ENCODE assay signal across 9 cellular contexts in genomic region chr20:63103402-63104311, GRCh38.
A peak's percentile ranks its signal among the peaks of the same experiment; 100 is the strongest.
DNase-seq lines count a peak whose midpoint lies in the region; ATAC-seq and TF ChIP-seq lines count a peak whose summit lies in the region.
"Had no signal": no experiment of that assay in that cellular context is flagged by ENCODE, and none has a peak within 500 bp of the region (broad histone marks: within the 10 kb centered on the region; RNA-seq: fewer than 3 reads in every experiment).

No MANE protein-coding gene starts in this region.

- H3K36me3 Mint-ChIP-seq in activated T-helper 17 cell treated with anti-CD3 and anti-CD28 coated beads, Interleukin-2, amount 50 U/mL, for 72 hours (ENCODE audit: low read depth) = no peaks in the 10 kb centered on the region

- no peaks in the 10 kb centered on the region for H3K27me3 Mint-ChIP-seq in activated T-helper 17 cell treated with anti-CD3 and anti-CD28 coated beads, Interleukin-2, amount 50 U/mL, for 72 hours

- no peak for ATAC-seq in activated T-helper 17 cell treated with anti-CD3 and anti-CD28 coated beads, Interleukin-2, amount 50 U/mL, for 72 hours (replicated peaks)
- ATAC-seq in mucosa of descending colon (no peak), HG03175 (IDR thresholded peaks at IDR 0.05; ENCODE audit: unreplicated experiment) (no peak)

- peaks cover 7% of the 10 kb centered on the region for H3K4me1 ChIP-seq in mucosa of descending colon (ENCODE audit: low read depth)

- H3K9me3 ChIP-seq in mucosa of descending colon = no peaks in the 10 kb centered on the region

- no peaks in the 10 kb centered on the region for H3K4me1 Mint-ChIP-seq in activated T-helper 17 cell treated with anti-CD3 and anti-CD28 coated beads, Interleukin-2, amount 50 U/mL, for 72 hours

- no peak overlapping the region for H3K27ac Mint-ChIP-seq in activated T-helper 17 cell treated with anti-CD3 and anti-CD28 coated beads, Interleukin-2, amount 50 U/mL, for 72 hours

- no peaks in the 10 kb centered on the region for H3K36me3 ChIP-seq in mucosa of descending colon (ENCODE audit: low read depth)
- H3K36me3 ChIP-seq: gastroesophageal sphincter had no signal

- H3K4me3 ChIP-seq in mucosa of descending colon = no peak overlapping the region

- H3K4me3 Mint-ChIP-seq in activated T-helper 17 cell treated with anti-CD3 and anti-CD28 coated beads, Interleukin-2, amount 50 U/mL, for 72 hours = peak overlapping the region; percentile 81

- peak; percentile 25 for DNase-seq in activated CD4-positive, alpha-beta T cell treated with anti-CD3 and anti-CD28 coated beads for 48 hours
- no peak for DNase-seq in activated CD4-positive, alpha-beta T cell treated with anti-CD3 and anti-CD28 coated beads for 4 hours
- DNase-seq in EL = peak; percentile 11
- DNase-seq in mucosa of descending colon = peak in 2 of 3 donors; percentile 19 to 33
- no peak for DNase-seq in NCI-H2029 treated with DMSO at 0.1 percent for 48 hours (lab: John Stamatoyannopoulos, UW)
- DNase-seq in epidermal melanocyte (ENCODE audit: insufficient read length, low spot score) = no peak

- TF ChIP-seq CTCF in mucosa of descending colon (IDR thresholded peaks at IDR 0.05) = no peak

- intact Hi-C loops in mucosa of descending colon (cut with DNase I, micrococcal nuclease) = no loop called here

- H3K9me3 Mint-ChIP-seq in activated T-helper 17 cell treated with anti-CD3 and anti-CD28 coated beads, Interleukin-2, amount 50 U/mL, for 72 hours = no peaks in the 10 kb centered on the region

Comparison
In these comparisons a context has a peak if more than half of its experiments do, and no peak if none do; other contexts are left out.
1. DNase-seq: peak in activated CD4-positive, alpha-beta T cell treated with anti-CD3 and anti-CD28 coated beads for 48 hours (single experiment), EL (single experiment) and mucosa of descending colon (2 of 3); none in activated CD4-positive, alpha-beta T cell treated with anti-CD3 and anti-CD28 coated beads for 4 hours (0 of 2), NCI-H2029 treated with DMSO at 0.1 percent for 48 hours (single experiment) and epidermal melanocyte (single experiment).